In genomic region chr5:115842952-115843351, GRCh38 we compare ENCODE assay signal across 8 cellular contexts. TPM values are rescaled to one million over a fixed set of nuclear protein-coding genes. Genes with fewer than 3 reads are reported as not detected.
DNase-seq lines count a peak whose midpoint lies in the region; ATAC-seq and TF ChIP-seq lines count a peak whose summit lies in the region.

No MANE protein-coding gene starts in this region.

- DNase-seq in GM12864 (ENCODE audit: low read depth) (no peak), Panc1 (ENCODE audit: low read depth, low spot score) (no peak), erythroblast (lab: John Stamatoyannopoulos, UW) (peak; percentile 32 to 50), superior temporal gyrus (ENCODE audit: extremely low spot score) (no peak), cerebellum (ENCODE audit: low spot score) (no peak)
- no peak for DNase-seq in activated CD8-positive, alpha-beta memory T cell treated with anti-CD3 and anti-CD28 coated beads for 24 hours

- no peak for ATAC-seq in Panc1
- no peak for ATAC-seq in GM19463 (IDR thresholded peaks at IDR 0.05; ENCODE audit: unreplicated experiment)

- in situ Hi-C loops in Panc1 (cut with HindIII; ENCODE audit: low pct_unique_long_range_greater_than_20kb, low sequenced_read_pairs) = no loop called here

- no peak for TF ChIP-seq POLR2A in erythroblast (IDR thresholded peaks at IDR 0.05; ENCODE audit: low read length)

- H3K27me3 ChIP-seq in Panc1 (ENCODE audit: control insufficient read depth, insufficient read depth, low read length) (no peaks in the 10 kb centered on the region), rectal smooth muscle tissue (ENCODE audit: control insufficient read depth, insufficient read depth, low read length) (no peaks in the 10 kb centered on the region)

- H3K4me1 ChIP-seq in Panc1 (ENCODE audit: control insufficient read depth, insufficient read depth, low read length) (peaks cover 24% of the 10 kb centered on the region), rectal smooth muscle tissue (ENCODE audit: control insufficient read depth, insufficient read depth, low read length) (peaks cover 14% of the 10 kb centered on the region)

- BruUV-seq in Panc1 (replicated peaks; lab: Mats Ljungman, UMichigan) = TSS peak; percentile 71

- intact Hi-C loops in Panc1 (cut with micrococcal nuclease; ENCODE audit: unreplicated experiment) = loop anchor here (5.0 kb wide), 2 partner anchors 194 to 211 kb away; no protein-coding TSS in a partner anchor

- CTCF ChIA-PET in Panc1 (lab: Charles Lee) = interaction anchor here (0.6 kb wide), 1 partner anchor 539 kb away, joined by 3 read pairs; no protein-coding TSS in a partner anchor

- H3K36me3 ChIP-seq in Panc1 (ENCODE audit: control insufficient read depth, insufficient read depth, low read length) (peaks cover 15% of the 10 kb centered on the region), rectal smooth muscle tissue (ENCODE audit: control insufficient read depth, insufficient read depth, low read length) (no peaks in the 10 kb centered on the region)

- H3K27ac ChIP-seq in Panc1 (ENCODE audit: low read length) (peak overlapping the region; percentile 97), rectal smooth muscle tissue (ENCODE audit: low read depth, low read length) (no peak overlapping the region)

- POLR2A ChIA-PET in Panc1 (lab: Charles Lee) = no interaction called here

- no peak overlapping the region for H3K9ac ChIP-seq in rectal smooth muscle tissue (ENCODE audit: low read length)

- H3K4me3 ChIP-seq in GM12864 (ENCODE audit: low read depth, low read length) (peak overlapping the region; percentile 100), Panc1 (ENCODE audit: low read depth in 2 of 2, low read length in 2 of 2) (peak overlapping the region; percentile 82 to 98), rectal smooth muscle tissue (ENCODE audit: low read length) (peak overlapping the region; percentile 68)

- TF ChIP-seq CTCF in GM12864 (IDR thresholded peaks at IDR 0.05; ENCODE audit: low read depth, low read length, missing control alignments) (no peak), Panc1 (IDR thresholded peaks at IDR 0.05) (no peak)

- no peaks in the 10 kb centered on the region for H3K9me3 ChIP-seq in Panc1 (ENCODE audit: control insufficient read depth, insufficient read depth, low read depth, low read length)

RNA-seq across cellular contexts. Expression of gene AP3S1, which starts 1.2 kb away (rescaled TPM):
- total RNA-seq in Panc1 (2021; ENCODE audit: unreplicated experiment) = 88.8 TPM
- 40.7 TPM for polyA plus RNA-seq in Panc1 (2012; ENCODE audit: insufficient read length)
- 92.5 TPM for total RNA-seq in cerebellum

RNA-seq across cellular contexts. Expression of gene ATG12, which starts 1.6 kb away (rescaled TPM):
- 52.0 TPM for total RNA-seq in Panc1 (2021; ENCODE audit: unreplicated experiment)
- 31.0 TPM for polyA plus RNA-seq in Panc1 (2012; ENCODE audit: insufficient read length)
- total RNA-seq in cerebellum = 72.0 TPM

RNA-seq across cellular contexts. Expression of gene CDO1, which starts 26.5 kb away (rescaled TPM):
- total RNA-seq in Panc1 (2021; ENCODE audit: unreplicated experiment) (not detected), cerebellum (63.2 TPM)
- polyA plus RNA-seq in Panc1 (2012; ENCODE audit: insufficient read length) = not detected

Comparison
In these comparisons a context has a peak if more than half of its experiments do, and no peak if none do; other contexts are left out.
1. DNase-seq: peak in erythroblast (2 of 2); none in GM12864 (single experiment), Panc1 (single experiment), activated CD8-positive, alpha-beta memory T cell treated with anti-CD3 and anti-CD28 coated beads for 24 hours (single experiment), superior temporal gyrus (single experiment) and cerebellum (single experiment).
2. RNA of gene CDO1, which starts 26.5 kb away (total RNA-seq): 63.2 TPM in cerebellum (single experiment); not detected in Panc1 (single experiment); every median in the first group is over 10 times any median in the second.
3. Peak in every context shown above with its lines, with median percentiles within 50 percentile points of each other: H3K4me3 ChIP-seq.